ENCODE assay signal across 17 cellular contexts in the genomic region with DNA sequence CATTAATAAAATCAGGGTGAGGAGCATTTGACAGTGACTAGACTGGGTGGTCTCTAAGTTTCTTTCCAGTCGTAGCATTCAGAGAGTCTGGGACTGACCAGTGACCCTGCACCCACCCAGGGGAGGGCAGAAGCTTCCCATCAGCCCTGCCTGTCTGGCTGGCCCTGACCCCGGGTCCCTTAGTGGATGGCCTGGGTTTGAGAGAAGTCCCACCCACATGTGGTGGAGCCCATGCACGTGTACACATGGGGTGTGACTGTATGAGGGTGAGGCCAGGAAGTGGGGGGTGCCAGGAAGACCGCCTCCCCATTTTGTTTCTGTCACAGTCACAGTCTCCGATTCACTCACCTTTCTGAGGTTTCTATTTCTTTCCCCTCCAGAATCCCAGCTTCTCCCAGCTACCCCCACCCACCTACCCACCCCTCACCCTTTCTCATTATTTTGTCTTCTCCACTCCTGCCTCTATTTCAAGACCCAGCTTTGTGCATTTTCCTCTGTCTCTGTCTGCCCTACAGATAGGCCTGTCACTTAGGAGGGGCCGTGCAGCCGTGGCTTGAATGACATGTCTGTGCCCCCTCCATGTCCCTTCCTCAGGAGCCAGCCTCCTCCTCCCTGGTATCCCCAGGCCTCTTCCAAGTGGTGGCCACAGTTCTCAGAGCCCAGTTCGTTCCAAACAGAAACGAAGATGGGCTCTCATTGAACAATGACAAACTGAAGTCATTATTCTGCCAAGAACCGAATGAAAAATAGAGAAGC. TPM values are rescaled to one million over a fixed set of nuclear protein-coding genes. Genes with fewer than 3 reads are reported as not detected.
DNase-seq lines count a peak whose midpoint lies in the region; ATAC-seq and TF ChIP-seq lines count a peak whose summit lies in the region.
"Had no signal": no experiment of that assay in that cellular context is flagged by ENCODE, and none has a peak within 500 bp of the region (broad histone marks: within the 10 kb centered on the region; RNA-seq: fewer than 3 reads in every experiment).

No MANE protein-coding gene starts in this region.

- no peak for TF ChIP-seq POLR2A in spleen (IDR thresholded peaks at IDR 0.05)

- H3K9me3 ChIP-seq in neural progenitor cell (ENCODE audit: low read depth) (no peaks in the 10 kb centered on the region), spleen (no peaks in the 10 kb centered on the region), mesenchymal stem cell (ENCODE audit: control insufficient read depth, low read length) (no peaks in the 10 kb centered on the region)

- H3K4me1 Mint-ChIP-seq in CD14-positive monocyte (no peaks in the 10 kb centered on the region), chondrocyte (ENCODE audit: low read depth) (peaks cover 21% of the 10 kb centered on the region), neural progenitor cell (peaks cover 26% of the 10 kb centered on the region)
- peaks cover 0 to 3% of the 10 kb centered on the region in 2 donors for H3K4me1 Mint-ChIP-seq in effector memory CD8-positive, alpha-beta T cell (ENCODE audit: low read depth in 2 of 2)

- H2BK120ac ChIP-seq in mesenchymal stem cell (ENCODE audit: low read depth, low read length), result no peak overlapping the region

- no peak overlapping the region for H3K4me3 Mint-ChIP-seq in CD14-positive monocyte
- no peak overlapping the region for H3K4me3 Mint-ChIP-seq in chondrocyte (ENCODE audit: unreplicated experiment)
- no peak overlapping the region for H3K4me3 Mint-ChIP-seq in neural progenitor cell
- H3K4me3 Mint-ChIP-seq in effector memory CD8-positive, alpha-beta T cell, result no peak overlapping the region
- H3K4me3 Mint-ChIP-seq: CD4-positive, alpha-beta T cell had no signal

- no peak for ATAC-seq in effector memory CD8-positive, alpha-beta T cell (replicated peaks)
- ATAC-seq: HCT116 had no signal

- intact Hi-C loops in CD14-positive monocyte (cut with micrococcal nuclease) (no loop called here), spleen (cut with DNase I; ENCODE audit: low total_unique reads) (no loop called here)

- no peak overlapping the region for H3K23ac ChIP-seq in mesenchymal stem cell (ENCODE audit: low read length in 2 of 2)

- H3F3A ChIP-seq in neural progenitor cell (ENCODE audit: low read depth), result no peaks in the 10 kb centered on the region

- H3K9me3 Mint-ChIP-seq in CD14-positive monocyte (peaks cover 0 to 1% (median 0%) of the 10 kb centered on the region in 7 donors), chondrocyte (ENCODE audit: low read depth) (peaks cover 3% of the 10 kb centered on the region), neural progenitor cell (peaks cover 6% of the 10 kb centered on the region)
- no peaks in the 10 kb centered on the region for H3K9me3 Mint-ChIP-seq in effector memory CD8-positive, alpha-beta T cell
- H3K9me3 Mint-ChIP-seq: CD4-positive, alpha-beta T cell had no signal

- H3K27ac ChIP-seq in neural progenitor cell, result no peak overlapping the region
- H3K27ac ChIP-seq in spleen, result no peak overlapping the region
- no peak overlapping the region for H3K27ac ChIP-seq in mesenchymal stem cell (ENCODE audit: low read length, poor library complexity, severe bottlenecking)
- H3K27ac ChIP-seq: BLaER1 treated with 17β-estradiol and CSF1 and Interleukin-3, amounts not matched to agents 10 nM and 100 nM; GM23248 had no signal

- H3K36me3 ChIP-seq in neural progenitor cell, result no peaks in the 10 kb centered on the region
- H3K36me3 ChIP-seq in spleen, result no peaks in the 10 kb centered on the region
- H3K36me3 ChIP-seq in mesenchymal stem cell (ENCODE audit: control insufficient read depth in 1 of 2, insufficient read depth in 2 of 2, low read depth in 1 of 2, low read length in 2 of 2), result no peaks in the 10 kb centered on the region
- H3K36me3 ChIP-seq: BLaER1 treated with 17β-estradiol and CSF1 and Interleukin-3, amounts not matched to agents 10 nM and 100 nM had no signal

- 73 to 85% (median 77%) methylated on average over 10 of the region's 10 CpGs for WGBS in spleen, 5 donors
- WGBS in mesenchymal stem cell, result 85% methylated on average over 9 of the region's 10 CpGs

- H2BK15ac ChIP-seq in mesenchymal stem cell (ENCODE audit: low read depth, poor library complexity, severe bottlenecking), result no peak overlapping the region

- no peak overlapping the region for H3K4me3 ChIP-seq in neural progenitor cell
- H3K4me3 ChIP-seq in spleen, result no peak overlapping the region
- no peak overlapping the region for H3K4me3 ChIP-seq in mesenchymal stem cell (ENCODE audit: insufficient read depth in 1 of 2, low read depth in 1 of 2, low read length in 2 of 2)
- H3K4me3 ChIP-seq: BLaER1 treated with 17β-estradiol and CSF1 and Interleukin-3, amounts not matched to agents 10 nM and 100 nM; GM23248 had no signal

- H3K4me1 ChIP-seq in neural progenitor cell (peaks cover 17% of the 10 kb centered on the region), spleen (no peaks in the 10 kb centered on the region), mesenchymal stem cell (ENCODE audit: control insufficient read depth, insufficient read depth, low read depth, low read length) (peaks cover 6% of the 10 kb centered on the region)

- H3K14ac ChIP-seq in mesenchymal stem cell (ENCODE audit: low read length in 2 of 2), result no peak overlapping the region

- peak; percentile 28 for DNase-seq in CD14-positive monocyte (ENCODE audit: low spot score)
- DNase-seq in chondrocyte (ENCODE audit: low spot score), result peak; percentile 59
- no peak for DNase-seq in neural progenitor cell (ENCODE audit: low spot score)
- peak; percentile 41 for DNase-seq in spleen
- no peak for DNase-seq in NCI-H1436 (lab: John Stamatoyannopoulos, UW)
- no peak for DNase-seq in mesenchymal stem cell
- no peak for DNase-seq in effector memory CD8-positive, alpha-beta T cell
- no peak for DNase-seq in NCI-H774 (lab: John Stamatoyannopoulos, UW)
- DNase-seq: 8988T; Calu3; CD4-positive, alpha-beta T cell; DMS 273 treated with DMSO at 0.1 percent for 48 hours; GM23248 had no signal

- TF ChIP-seq CTCF in CD14-positive monocyte (IDR thresholded peaks at IDR 0.05) (no peak), chondrocyte (IDR thresholded peaks at IDR 0.05) (no peak), neural progenitor cell (IDR thresholded peaks at IDR 0.05) (no peak), spleen (IDR thresholded peaks at IDR 0.05 in 8 of 11, conservative IDR thresholded peaks at IDR 0.05 in 3 of 11) (no peak)

- no peaks in the 10 kb centered on the region for H3K79me1 ChIP-seq in mesenchymal stem cell (replicated peaks; ENCODE audit: low read length, poor library complexity, severe bottlenecking)

- H3K79me2 ChIP-seq in neural progenitor cell (ENCODE audit: low read depth), result no peaks in the 10 kb centered on the region

- no peak overlapping the region for H4K91ac ChIP-seq in mesenchymal stem cell (ENCODE audit: low read length)

- H3K18ac ChIP-seq in mesenchymal stem cell (ENCODE audit: low read depth in 1 of 2, low read length in 2 of 2), result no peak overlapping the region

- H3K27me3 Mint-ChIP-seq in CD14-positive monocyte (ENCODE audit: low read depth in 3 of 3), result peaks cover 0 to 8% (median 3%) of the 10 kb centered on the region in 3 donors
- H3K27me3 Mint-ChIP-seq in chondrocyte (ENCODE audit: low read depth), result peaks cover 4% of the 10 kb centered on the region
- H3K27me3 Mint-ChIP-seq in neural progenitor cell (ENCODE audit: insufficient read depth, low read depth), result peaks cover 16% of the 10 kb centered on the region
- H3K27me3 Mint-ChIP-seq in effector memory CD8-positive, alpha-beta T cell, result peaks cover 19 to 54% of the 10 kb centered on the region in 2 donors
- H3K27me3 Mint-ChIP-seq: CD4-positive, alpha-beta T cell had no signal

- H2BK12ac ChIP-seq in mesenchymal stem cell (ENCODE audit: low read length in 2 of 2), result no peak overlapping the region

- no peak overlapping the region for H4K8ac ChIP-seq in mesenchymal stem cell (ENCODE audit: low read length)

- no peak overlapping the region for H2AK5ac ChIP-seq in mesenchymal stem cell (ENCODE audit: low read length, severe bottlenecking)

- no peak overlapping the region for H3K9ac ChIP-seq in neural progenitor cell
- no peak overlapping the region for H3K9ac ChIP-seq in mesenchymal stem cell (ENCODE audit: low read length)
- H3K9ac ChIP-seq: BLaER1 treated with 17β-estradiol and CSF1 and Interleukin-3, amounts not matched to agents 10 nM and 100 nM; GM23248 had no signal

- H3K36me3 Mint-ChIP-seq in CD14-positive monocyte (no peaks in the 10 kb centered on the region), chondrocyte (ENCODE audit: low read depth) (peaks cover 2% of the 10 kb centered on the region), neural progenitor cell (no peaks in the 10 kb centered on the region)
- H3K36me3 Mint-ChIP-seq in effector memory CD8-positive, alpha-beta T cell (ENCODE audit: insufficient read depth), result no peaks in the 10 kb centered on the region

- no peak overlapping the region for H2BK5ac ChIP-seq in mesenchymal stem cell (ENCODE audit: low read depth, low read length, poor library complexity, severe bottlenecking)

- H3K4ac ChIP-seq in mesenchymal stem cell (ENCODE audit: low read depth in 1 of 2, low read length in 2 of 2), result no peak overlapping the region

- H3K27me3 ChIP-seq in neural progenitor cell, result peaks cover under 1% of the 10 kb centered on the region
- peaks cover 0 to 2% (median 0%) of the 10 kb centered on the region in 7 donors for H3K27me3 ChIP-seq in spleen (replicated peaks in 1 of 7)
- H3K27me3 ChIP-seq in mesenchymal stem cell (ENCODE audit: control insufficient read depth in 1 of 2, insufficient read depth in 1 of 2, low read length in 2 of 2), result peaks cover 17 to 21% of the 10 kb centered on the region in 2 experiments
- H3K27me3 ChIP-seq: BLaER1 treated with 17β-estradiol and CSF1 and Interleukin-3, amounts not matched to agents 10 nM and 100 nM had no signal

- H2AFZ ChIP-seq in neural progenitor cell (replicated peaks) (peak overlapping the region; percentile 60), mesenchymal stem cell (ENCODE audit: low read depth, low read length) (no peak overlapping the region)
- H2AFZ ChIP-seq: GM23248 had no signal

- H3K27ac Mint-ChIP-seq in CD14-positive monocyte, result no peak overlapping the region
- H3K27ac Mint-ChIP-seq in chondrocyte (ENCODE audit: unreplicated experiment), result no peak overlapping the region
- H3K27ac Mint-ChIP-seq in neural progenitor cell, result peak overlapping the region; percentile 68
- no peak overlapping the region for H3K27ac Mint-ChIP-seq in effector memory CD8-positive, alpha-beta T cell
- H3K27ac Mint-ChIP-seq: CD4-positive, alpha-beta T cell had no signal

- no peaks in the 10 kb centered on the region for H4K20me1 ChIP-seq in neural progenitor cell (ENCODE audit: low read depth)
- H4K20me1 ChIP-seq: BLaER1 treated with 17β-estradiol and CSF1 and Interleukin-3, amounts not matched to agents 10 nM and 100 nM had no signal

- H3K4me2 ChIP-seq in neural progenitor cell (peak overlapping the region; percentile 9), mesenchymal stem cell (ENCODE audit: low read length, poor library complexity, severe bottlenecking) (no peak overlapping the region)
- H3K4me2 ChIP-seq: BLaER1 treated with 17β-estradiol and CSF1 and Interleukin-3, amounts not matched to agents 10 nM and 100 nM had no signal

RNA-seq across cellular contexts. Expression of gene CIB4, which starts 13.6 kb away (rescaled TPM):
- polyA plus RNA-seq in CD14-positive monocyte (not detected), spleen (not detected)
- total RNA-seq in chondrocyte (not detected in 3 replicates), neural progenitor cell (ENCODE audit: low replicate concordance) (not detected in 2 replicates), spleen (not detected)
- polyA plus RNA-seq in mesenchymal stem cell (2013, experiment 1 of 2), result 0.08 TPM
- polyA plus RNA-seq in mesenchymal stem cell (2013, experiment 2 of 2), result not detected
- total RNA-seq: Calu3; CD4-positive, alpha-beta T cell; Daoy; GM23248; HT-29 had no signal
- polyA plus RNA-seq: GM23248 had no signal

Comparison
In these comparisons a context has a peak if more than half of its experiments do, and no peak if none do; other contexts are left out.
1. DNase-seq: peak in CD14-positive monocyte (single experiment), chondrocyte (single experiment) and spleen (single experiment); none in neural progenitor cell (single experiment), NCI-H1436 (single experiment), mesenchymal stem cell (single experiment), effector memory CD8-positive, alpha-beta T cell (0 of 3) and NCI-H774 (single experiment).